8 cellular contexts compared by ENCODE assay signal in the genomic region with DNA sequence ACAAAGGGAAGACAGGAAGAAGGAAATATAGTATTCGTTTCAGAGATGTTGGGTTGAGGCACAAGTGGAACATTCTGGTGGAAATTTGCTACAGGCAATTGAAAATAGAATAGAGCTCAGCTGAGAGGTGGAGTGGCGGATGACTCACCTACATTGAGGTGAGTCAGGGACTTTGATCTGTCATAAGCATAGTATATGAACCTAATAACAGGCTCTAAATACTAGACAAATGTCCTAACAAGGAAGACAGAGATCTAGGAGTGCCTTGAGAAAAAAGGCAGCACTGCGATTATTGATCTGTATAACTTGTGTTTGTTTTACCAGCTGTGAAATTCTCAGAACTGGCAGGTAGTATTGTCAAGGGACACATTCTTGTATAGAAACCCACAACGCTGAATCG. TPM values are rescaled to one million over a fixed set of nuclear protein-coding genes. Genes with fewer than 3 reads are reported as not detected.
DNase-seq lines count a peak whose midpoint lies in the region; ATAC-seq and TF ChIP-seq lines count a peak whose summit lies in the region.

No MANE protein-coding gene starts in this region.

- peaks cover 7% of the 10 kb centered on the region for H3K36me3 Mint-ChIP-seq in T-helper 17 cell (ENCODE audit: low read depth)

- no peak for ATAC-seq in T-helper 17 cell
- no peak for ATAC-seq in GM19324 (IDR thresholded peaks at IDR 0.05; ENCODE audit: low FRiP score, unreplicated experiment)

- H3K9me3 ChIP-seq in T-helper 17 cell (ENCODE audit: control insufficient read depth, low read length, poor library complexity, severe bottlenecking), result no peaks in the 10 kb centered on the region

- peaks cover 39% of the 10 kb centered on the region for H3K4me1 Mint-ChIP-seq in T-helper 17 cell

- DNase-seq in NCI-H2196 (lab: John Stamatoyannopoulos, UW; ENCODE audit: unreplicated experiment) (peak; percentile 19), NCI-H2196 treated with DMSO at 0.1 percent for 48 hours (lab: John Stamatoyannopoulos, UW; ENCODE audit: unreplicated experiment) (no peak), T-helper 17 cell (peak in 1 of 3 donors; percentile 21), myocyte (ENCODE audit: low read depth) (peak; percentile 18), substantia nigra (lab: John Stamatoyannopoulos, UW) (no peak), GM13976 (ENCODE audit: low spot score) (no peak)

- H3K4me3 Mint-ChIP-seq in T-helper 17 cell, result peak overlapping the region; percentile 100

- H3K27me3 Mint-ChIP-seq in T-helper 17 cell, result no peaks in the 10 kb centered on the region

- in situ Hi-C loops in GM13976 (cut with MboI; ENCODE audit: low sequenced_read_pairs, unreplicated experiment), result no loop called here

- TF ChIP-seq CTCF in GM13976 (IDR thresholded peaks at IDR 0.05; ENCODE audit: borderline replicate concordance, control extremely low read depth, extremely low read depth, insufficient read depth, missing control alignments), result no peak

- peak overlapping the region; percentile 92 for H3K27ac ChIP-seq in cingulate gyrus (ENCODE audit: low read depth, low read length)
- peak overlapping the region; percentile 75 for H3K27ac ChIP-seq in substantia nigra (ENCODE audit: low read depth, low read length, poor library complexity, severe bottlenecking)

- H3K27ac Mint-ChIP-seq in T-helper 17 cell, result peak overlapping the region; percentile 99

RNA-seq across cellular contexts. Expression of gene IFRD1, which starts 0.9 kb away (rescaled TPM):
- total RNA-seq in T-helper 17 cell, result 100 to 1,000 TPM; 269 to 276 TPM
- 64.9 and 90.7 TPM in 2 replicates for total RNA-seq in myocyte
- polyA plus RNA-seq in myocyte (2012), result 56.8 TPM

RNA-seq across cellular contexts. Expression of gene LSMEM1, which starts 31.4 kb away (rescaled TPM):
- total RNA-seq in T-helper 17 cell (1 to 10 TPM; 7.5 to 8.9 TPM), myocyte (0.26 and 1.4 TPM in 2 replicates)
- 0.91 TPM for polyA plus RNA-seq in myocyte (2012)

Comparison
In these comparisons a context has a peak if more than half of its experiments do, and no peak if none do; other contexts are left out.
1. DNase-seq: peak in NCI-H2196 (single experiment) and myocyte (single experiment); none in NCI-H2196 treated with DMSO at 0.1 percent for 48 hours (single experiment), substantia nigra (0 of 49) and GM13976 (single experiment).